ENCODE assay signal across 27 cellular contexts in the genomic region with DNA sequence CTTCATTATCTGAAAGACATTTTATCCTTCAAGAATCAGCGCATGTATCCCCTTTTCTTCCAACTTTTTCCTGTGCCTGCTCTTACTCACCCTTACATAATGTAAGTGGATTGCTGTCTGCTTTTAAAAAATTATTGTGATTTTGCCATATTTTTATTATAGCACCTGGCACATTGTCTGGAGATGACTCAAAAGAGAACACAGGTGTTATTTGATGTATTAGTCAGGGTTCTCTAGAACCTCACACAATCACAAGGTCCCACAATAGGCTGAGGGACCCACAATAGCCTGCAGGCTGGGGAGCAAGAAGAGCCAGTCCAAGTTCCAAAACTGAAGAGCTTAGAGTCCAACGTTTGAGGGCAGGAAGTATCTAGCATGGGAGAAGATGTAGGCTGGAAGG.
"Had no signal": no experiment of that assay in that cellular context is flagged by ENCODE, and none has a peak within 500 bp of the region (broad histone marks: within the 10 kb centered on the region; RNA-seq: fewer than 3 reads in every experiment).

No MANE protein-coding gene starts in this region.

- H3K4me3 ChIP-seq: left ventricle myocardium inferior, lung, mucosa of descending colon, ovary, skin epidermis, stomach, testis, thyroid gland, upper lobe of right lung, uterus had no signal

- H3K4me1 ChIP-seq: left ventricle myocardium inferior, testis, upper lobe of right lung, uterus had no signal

- H3K36me3 Mint-ChIP-seq: natural killer cell treated with Interleukin-12 subunit alpha and Interleukin-12 subunit beta and Interleukin-15 and Interleukin-18, amount 100 ng/mL, for 72 hours had no signal

- H3K36me3 ChIP-seq: left ventricle myocardium inferior, ovary, stomach, thyroid gland, upper lobe of right lung, uterus had no signal

- FAIRE-seq: islet of Langerhans had no signal

- H3K4me1 Mint-ChIP-seq: memory B cell; stimulated activated naive B cell treated with anti-CD40 and anti-IgM and Interleukin-4, amounts not matched to agents 10 μg/mL and 1 μg/mL and 100 μg/mL, for 72 hours had no signal

- H3K9me3 ChIP-seq: mucosa of descending colon, ovary, testis, thyroid gland, uterus had no signal

- H3K4me3 Mint-ChIP-seq: immature natural killer cell; memory B cell; naive thymus-derived CD4-positive, alpha-beta T cell; natural killer cell treated with Interleukin-12 subunit alpha and Interleukin-12 subunit beta and Interleukin-15 and Interleukin-18, amount 100 ng/mL, for 72 hours; stimulated activated naive B cell treated with anti-CD40 and anti-IgM and Interleukin-4, amounts not matched to agents 10 μg/mL and 1 μg/mL and 100 μg/mL, for 72 hours had no signal

- ATAC-seq: mucosa of descending colon; naive thymus-derived CD4-positive, alpha-beta T cell; natural killer cell treated with Interleukin-12 subunit alpha and Interleukin-12 subunit beta and Interleukin-15 and Interleukin-18, amount 100 ng/mL, for 72 hours; right cardiac atrium; sciatic nerve; stimulated activated naive B cell treated with anti-CD40 and anti-IgM and Interleukin-4, amounts not matched to agents 10 μg/mL and 1 μg/mL and 100 μg/mL, for 72 hours; stimulated activated naive CD8-positive, alpha-beta T cell treated with anti-CD3 and anti-CD28 coated beads, Interleukin-15, Interleukin-2, amounts not matched to agents 100 U/mL and 50 U/mL, for 24 hours; upper lobe of right lung had no signal

- H3K27me3 ChIP-seq: ovary, stomach, testis, thyroid gland, upper lobe of right lung, uterus had no signal

- H3K9me3 Mint-ChIP-seq: immature natural killer cell; memory B cell; natural killer cell treated with Interleukin-12 subunit alpha and Interleukin-12 subunit beta and Interleukin-15 and Interleukin-18, amount 100 ng/mL, for 72 hours had no signal

- DNase-seq: hypothalamus; immature natural killer cell; left ventricle myocardium inferior; midbrain; mucosa of descending colon; naive thymus-derived CD4-positive, alpha-beta T cell; ovary; right cardiac atrium; stimulated activated CD4-positive, alpha-beta T cell treated with anti-CD3 and anti-CD28 coated beads, Interleukin-12 subunit alpha, Interleukin-12 subunit beta, amount 100 ng/mL, for 4 hours; stimulated activated CD4-positive, alpha-beta T cell treated with anti-CD3 and anti-CD28 coated beads, Interleukin-15, amount 100 ng/mL, for 24 hours; stimulated activated CD4-positive, alpha-beta T cell treated with anti-CD3 and anti-CD28 coated beads, Interleukin-2, amount 100 ng/mL, for 24 hours; stimulated activated CD4-positive, alpha-beta T cell treated with anti-CD3 and anti-CD28 coated beads, Interleukin-4, amount 100 ng/mL, for 1 hour; stimulated activated naive B cell treated with anti-CD40 and anti-IgM and Interleukin-4, amounts not matched to agents 10 μg/mL and 1 μg/mL and 100 μg/mL, for 72 hours; stimulated activated naive CD8-positive, alpha-beta T cell treated with anti-CD3 and anti-CD28 coated beads, Interleukin-15, Interleukin-2, amounts not matched to agents 100 U/mL and 50 U/mL, for 24 hours; stomach; testis; thyroid gland; trophoblast cell; upper lobe of right lung; uterus had no signal

- H3K27ac ChIP-seq: left ventricle myocardium inferior, ovary, skin epidermis, stomach, testis, thyroid gland, upper lobe of right lung, uterus had no signal

- H3K27ac Mint-ChIP-seq: memory B cell; naive thymus-derived CD4-positive, alpha-beta T cell; natural killer cell treated with Interleukin-12 subunit alpha and Interleukin-12 subunit beta and Interleukin-15 and Interleukin-18, amount 100 ng/mL, for 72 hours; progenitor cell of endocrine pancreas; stimulated activated naive B cell treated with anti-CD40 and anti-IgM and Interleukin-4, amounts not matched to agents 10 μg/mL and 1 μg/mL and 100 μg/mL, for 72 hours had no signal

- H3K27me3 Mint-ChIP-seq: memory B cell; naive thymus-derived CD4-positive, alpha-beta T cell; natural killer cell treated with Interleukin-12 subunit alpha and Interleukin-12 subunit beta and Interleukin-15 and Interleukin-18, amount 100 ng/mL, for 72 hours; progenitor cell of endocrine pancreas; stimulated activated naive B cell treated with anti-CD40 and anti-IgM and Interleukin-4, amounts not matched to agents 10 μg/mL and 1 μg/mL and 100 μg/mL, for 72 hours had no signal
